In genomic region chr7:106598663-106599342, GRCh38 we compare ENCODE assay signal across 8 cellular contexts.
A peak's percentile ranks its signal among the peaks of the same experiment; 100 is the strongest.
DNase-seq lines count a peak whose midpoint lies in the region; ATAC-seq and TF ChIP-seq lines count a peak whose summit lies in the region.

No MANE protein-coding gene starts in this region.

- TF ChIP-seq POLR2A in transverse colon (IDR thresholded peaks at IDR 0.05), result no peak

- no peaks in the 10 kb centered on the region for H3K36me3 ChIP-seq in transverse colon

- TF ChIP-seq EP300 in transverse colon (IDR thresholded peaks at IDR 0.05; ENCODE audit: low read depth), result no peak

- H3K27ac ChIP-seq in transverse colon, result peak overlapping the region in 3 of 4 donors; percentile 36 to 67 (median 62)

- H3K27me3 ChIP-seq in transverse colon, result no peaks in the 10 kb centered on the region

- intact Hi-C loops in transverse colon (cut with DNase I; ENCODE audit: low total_unique reads), result no loop called here

- peaks cover 0 to 9% (median 2%) of the 10 kb centered on the region in 4 donors for H3K4me1 ChIP-seq in transverse colon

- DNase-seq in DMS53 (lab: John Stamatoyannopoulos, UW) (peak; percentile 99), RPMI8226 (peak; percentile 83), germinal center (ENCODE audit: low spot score) (peak; percentile 77), pons (ENCODE audit: low spot score) (peak; percentile 63), transverse colon (peak; percentile 78)
- DNase-seq in Jurkat, Clone E6-1 (ENCODE audit: low read depth, low spot score), result peak; percentile 78
- peak; percentile 40 for DNase-seq in activated T-helper 9 cell treated with anti-CD3 and anti-CD28 coated beads, Interleukin-2, amount 50 U/mL, for 16 hours (ENCODE audit: low read depth)

- in situ Hi-C loops in transverse colon (cut with MboI; ENCODE audit: low pct_ligation_motif_present in 1 of 4, low pct_unique_long_range_greater_than_20kb in 1 of 4, low sequenced_read_pairs in 3 of 4), result no loop called here

- no peaks in the 10 kb centered on the region for H3K9me3 ChIP-seq in transverse colon

- peak; percentile 98 for ATAC-seq in GM21786 (IDR thresholded peaks at IDR 0.05; ENCODE audit: unreplicated experiment)

- TF ChIP-seq CTCF in transverse colon (IDR thresholded peaks at IDR 0.05), result no peak

- no peak overlapping the region for H3K4me3 ChIP-seq in Jurkat, Clone E6-1 (ENCODE audit: low read length)
- H3K4me3 ChIP-seq in transverse colon, result peak overlapping the region in 2 of 4 donors; percentile 13 to 31

- 5 to 7% methylated on average over 6 of the region's 6 CpGs for WGBS in transverse colon (ENCODE audit: low coverage in 1 of 2), 2 donors

Comparison
In these comparisons a context has a peak if more than half of its experiments do, and no peak if none do; other contexts are left out.
1. DNase-seq: peak in every context shown above with its lines; median percentile 99 in DMS53; 83 in RPMI8226; 78 in Jurkat, Clone E6-1; 78 in transverse colon; 77 in germinal center; 63 in pons; 40 in activated T-helper 9 cell treated with anti-CD3 and anti-CD28 coated beads, Interleukin-2, amount 50 U/mL, for 16 hours.